8 cellular contexts compared by ENCODE assay signal in genomic region chr11:67506426-67507032, GRCh38. TPM values are rescaled to one million over a fixed set of nuclear protein-coding genes. Genes with fewer than 3 reads are reported as not detected.
DNase-seq lines count a peak whose midpoint lies in the region; ATAC-seq and TF ChIP-seq lines count a peak whose summit lies in the region.

No MANE protein-coding gene starts in this region.

- H3K79me2 ChIP-seq in MM.1S (ENCODE audit: low read length) = peaks cover 13% of the 10 kb centered on the region

- no peak for DNase-seq in MM.1S
- DNase-seq in neural crest cell (ENCODE audit: low read depth, low spot score) = no peak
- DNase-seq in T-helper 9 cell = no peak
- no peak for DNase-seq in CD1c-positive myeloid dendritic cell (ENCODE audit: extremely low spot score)
- DNase-seq in COR-L47 (lab: John Stamatoyannopoulos, UW) = no peak

- TF ChIP-seq CTCF in C4-2B (conservative IDR thresholded peaks at IDR 0.05) = peak; percentile 65
- TF ChIP-seq CTCF in MM.1S (IDR thresholded peaks at IDR 0.05; ENCODE audit: low read length) = no peak
- TF ChIP-seq CTCF in neural crest cell (conservative IDR thresholded peaks at IDR 0.05) = peak; percentile 22

- peaks cover 59% of the 10 kb centered on the region for H3K36me3 Mint-ChIP-seq in dendritic cell treated with granulocyte-macrophage colony-stimulating factor and Interleukin-4, amounts not matched to agents 40 ng/mL and 50 ng/mL, for 4 days (ENCODE audit: low read depth)
- no peaks in the 10 kb centered on the region for H3K36me3 Mint-ChIP-seq in neural crest cell (ENCODE audit: low read depth)

- H3K4me3 ChIP-seq in MM.1S (ENCODE audit: low read length) = peak overlapping the region; percentile 75

- H3K27me3 ChIP-seq in MM.1S (replicated peaks; ENCODE audit: insufficient read depth, low read length) = peaks cover 54% of the 10 kb centered on the region

- ATAC-seq in HG02973 (IDR thresholded peaks at IDR 0.05; ENCODE audit: unreplicated experiment) = no peak

- no peaks in the 10 kb centered on the region for H3K36me3 ChIP-seq in MM.1S (replicated peaks; ENCODE audit: insufficient read depth, low read length)

- H3K4me2 ChIP-seq in MM.1S (ENCODE audit: low read depth, low read length) = peak overlapping the region; percentile 97

- H3K27ac ChIP-seq in C4-2B (peak overlapping the region; percentile 88), MM.1S (ENCODE audit: low read length) (no peak overlapping the region)

- peaks cover 14% of the 10 kb centered on the region for H3F3A ChIP-seq in MM.1S (ENCODE audit: insufficient read depth, low read length)

- peaks cover 14% of the 10 kb centered on the region for H3K27me3 Mint-ChIP-seq in dendritic cell treated with granulocyte-macrophage colony-stimulating factor and Interleukin-4, amounts not matched to agents 40 ng/mL and 50 ng/mL, for 4 days
- peaks cover 19% of the 10 kb centered on the region for H3K27me3 Mint-ChIP-seq in neural crest cell (ENCODE audit: low read depth)

- intact Hi-C loops in dendritic cell treated with granulocyte-macrophage colony-stimulating factor and Interleukin-4, amounts not matched to agents 40 ng/mL and 50 ng/mL, for 4 days (cut with micrococcal nuclease) = loop anchor here (1.0 to 10.0 kb wide), 4 partner anchors 23 to 222 kb away; partner anchors contain the start of genes AIP, ANKRD13D, PTPRCAP and TMEM134

- H3K9me3 ChIP-seq in MM.1S (replicated peaks; ENCODE audit: insufficient read depth, low read length) = no peaks in the 10 kb centered on the region

- peak overlapping the region; percentile 98 for H3K27ac Mint-ChIP-seq in dendritic cell treated with granulocyte-macrophage colony-stimulating factor and Interleukin-4, amounts not matched to agents 40 ng/mL and 50 ng/mL, for 4 days
- H3K27ac Mint-ChIP-seq in neural crest cell (ENCODE audit: unreplicated experiment) = no peak overlapping the region

- peak overlapping the region; percentile 93; the same call in 1 of the 2 replicates for H3K9ac ChIP-seq in MM.1S (ENCODE audit: low read length)

- no peak overlapping the region for H2AFZ ChIP-seq in MM.1S (ENCODE audit: low read length)

- no peaks in the 10 kb centered on the region for H3K9me2 ChIP-seq in MM.1S (replicated peaks; ENCODE audit: insufficient read depth, low read length)

- H3K4me1 Mint-ChIP-seq in dendritic cell treated with granulocyte-macrophage colony-stimulating factor and Interleukin-4, amounts not matched to agents 40 ng/mL and 50 ng/mL, for 4 days (ENCODE audit: low read depth) = peaks cover 65% of the 10 kb centered on the region
- H3K4me1 Mint-ChIP-seq in neural crest cell = peaks cover 36% of the 10 kb centered on the region

- peak overlapping the region; percentile 97 for H3K4me3 Mint-ChIP-seq in dendritic cell treated with granulocyte-macrophage colony-stimulating factor and Interleukin-4, amounts not matched to agents 40 ng/mL and 50 ng/mL, for 4 days
- peak overlapping the region; percentile 93 for H3K4me3 Mint-ChIP-seq in neural crest cell

- H4K20me1 ChIP-seq in MM.1S (ENCODE audit: insufficient read depth, low read length) = no peaks in the 10 kb centered on the region

- H3K4me1 ChIP-seq in MM.1S (ENCODE audit: low read length) = peaks cover 20% of the 10 kb centered on the region

- H3K9me3 Mint-ChIP-seq in dendritic cell treated with granulocyte-macrophage colony-stimulating factor and Interleukin-4, amounts not matched to agents 40 ng/mL and 50 ng/mL, for 4 days = no peaks in the 10 kb centered on the region
- H3K9me3 Mint-ChIP-seq in neural crest cell = no peaks in the 10 kb centered on the region

RNA-seq across cellular contexts. Expression of gene PITPNM1, which starts 1.4 kb away (rescaled TPM):
- 81.5 and 109 TPM in 2 replicates for total RNA-seq in neural crest cell

RNA-seq across cellular contexts. Expression of gene CDK2AP2, which starts 1.4 kb away (rescaled TPM):
- 32.0 and 32.8 TPM in 2 replicates for total RNA-seq in neural crest cell

RNA-seq across cellular contexts. Expression of gene CABP2, which starts 16.7 kb away (rescaled TPM):
- total RNA-seq in neural crest cell = not detected in 2 replicates

RNA-seq across cellular contexts. Expression of gene AIP, which starts 23.7 kb away (rescaled TPM):
- 48.7 and 50.1 TPM in 2 replicates for total RNA-seq in neural crest cell

RNA-seq across cellular contexts. Expression of gene TMEM134, which starts 37.5 kb away (rescaled TPM):
- total RNA-seq in neural crest cell = 37.3 and 40.8 TPM in 2 replicates
